2 cellular contexts compared by ENCODE assay signal in the genomic region with DNA sequence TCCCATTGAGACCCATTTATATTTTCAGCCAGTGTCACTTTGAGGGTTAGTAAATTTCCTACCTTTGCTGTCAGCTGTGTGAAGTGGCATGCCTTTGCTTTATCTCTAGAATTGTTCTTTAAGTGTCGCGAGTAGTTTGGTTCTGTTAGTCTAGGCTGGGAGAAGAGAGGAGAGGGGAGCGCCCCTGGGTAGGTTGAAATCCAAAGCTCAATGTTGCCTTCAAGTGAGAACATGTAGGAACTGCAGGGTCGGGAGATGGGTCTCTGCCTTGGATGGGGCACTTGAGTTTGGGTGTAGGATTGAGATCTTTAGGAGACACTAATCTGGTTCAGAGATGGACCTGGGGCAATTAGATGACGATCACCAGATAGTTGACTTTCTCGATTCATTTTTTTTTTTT.
TF ChIP-seq lines count a peak whose summit lies in the region.

No MANE protein-coding gene starts in this region.

TF ChIP-seq in HCT116, 20 proteins besides CTCF, POLR2A, EP300 and RAD21 (continued from another document):
- TF ChIP-seq, protein P1, sequence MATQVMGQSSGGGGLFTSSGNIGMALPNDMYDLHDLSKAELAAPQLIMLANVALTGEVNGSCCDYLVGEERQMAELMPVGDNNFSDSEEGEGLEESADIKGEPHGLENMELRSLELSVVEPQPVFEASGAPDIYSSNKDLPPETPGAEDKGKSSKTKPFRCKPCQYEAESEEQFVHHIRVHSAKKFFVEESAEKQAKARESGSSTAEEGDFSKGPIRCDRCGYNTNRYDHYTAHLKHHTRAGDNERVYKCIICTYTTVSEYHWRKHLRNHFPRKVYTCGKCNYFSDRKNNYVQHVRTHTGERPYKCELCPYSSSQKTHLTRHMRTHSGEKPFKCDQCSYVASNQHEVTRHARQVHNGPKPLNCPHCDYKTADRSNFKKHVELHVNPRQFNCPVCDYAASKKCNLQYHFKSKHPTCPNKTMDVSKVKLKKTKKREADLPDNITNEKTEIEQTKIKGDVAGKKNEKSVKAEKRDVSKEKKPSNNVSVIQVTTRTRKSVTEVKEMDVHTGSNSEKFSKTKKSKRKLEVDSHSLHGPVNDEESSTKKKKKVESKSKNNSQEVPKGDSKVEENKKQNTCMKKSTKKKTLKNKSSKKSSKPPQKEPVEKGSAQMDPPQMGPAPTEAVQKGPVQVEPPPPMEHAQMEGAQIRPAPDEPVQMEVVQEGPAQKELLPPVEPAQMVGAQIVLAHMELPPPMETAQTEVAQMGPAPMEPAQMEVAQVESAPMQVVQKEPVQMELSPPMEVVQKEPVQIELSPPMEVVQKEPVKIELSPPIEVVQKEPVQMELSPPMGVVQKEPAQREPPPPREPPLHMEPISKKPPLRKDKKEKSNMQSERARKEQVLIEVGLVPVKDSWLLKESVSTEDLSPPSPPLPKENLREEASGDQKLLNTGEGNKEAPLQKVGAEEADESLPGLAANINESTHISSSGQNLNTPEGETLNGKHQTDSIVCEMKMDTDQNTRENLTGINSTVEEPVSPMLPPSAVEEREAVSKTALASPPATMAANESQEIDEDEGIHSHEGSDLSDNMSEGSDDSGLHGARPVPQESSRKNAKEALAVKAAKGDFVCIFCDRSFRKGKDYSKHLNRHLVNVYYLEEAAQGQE (IDR thresholded peaks at IDR 0.05; ENCODE audit: low read depth): no peak
- TF ChIP-seq TCF7L2 (IDR thresholded peaks at IDR 0.05; ENCODE audit: borderline replicate concordance, extremely low read depth, insufficient read depth, insufficient read length) (no peak), FOSL1 (IDR thresholded peaks at IDR 0.05; ENCODE audit: low read depth) (no peak), EZH2phosphoT487 (IDR thresholded peaks at IDR 0.05; ENCODE audit: borderline replicate concordance) (no peak), ZNF274 (IDR thresholded peaks at IDR 0.05; ENCODE audit: low read depth, low read length) (no peak), CEBPB (IDR thresholded peaks at IDR 0.05; ENCODE audit: low read depth) (no peak)
- TF ChIP-seq, protein P2, sequence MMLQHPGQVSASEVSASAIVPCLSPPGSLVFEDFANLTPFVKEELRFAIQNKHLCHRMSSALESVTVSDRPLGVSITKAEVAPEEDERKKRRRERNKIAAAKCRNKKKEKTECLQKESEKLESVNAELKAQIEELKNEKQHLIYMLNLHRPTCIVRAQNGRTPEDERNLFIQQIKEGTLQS (IDR thresholded peaks at IDR 0.05): no peak

TF ChIP-seq in SK-N-SH, 30 proteins besides CTCF, POLR2A, EP300 and RAD21 (continued from another document):
- TF ChIP-seq, protein P1 (IDR thresholded peaks at IDR 0.05; ENCODE audit: low read depth, low read length): no peak
- no peak for TF ChIP-seq TAF1 (IDR thresholded peaks at IDR 0.05; ENCODE audit: borderline replicate concordance, low read depth, low read length)
TF ChIP-seq in SK-N-SH: peak in this region for 1.
